12 cellular contexts compared by ENCODE assay signal in genomic region chr17:55727275-55727674, GRCh38. TPM values are rescaled to one million over a fixed set of nuclear protein-coding genes. Genes with fewer than 3 reads are reported as not detected.
"Had no signal": no experiment of that assay in that cellular context is flagged by ENCODE, and none has a peak within 500 bp of the region (broad histone marks: within the 10 kb centered on the region; RNA-seq: fewer than 3 reads in every experiment).

No MANE protein-coding gene starts in this region.

- H3K36me3 Mint-ChIP-seq: mesothelial cell of epicardium, type B pancreatic cell had no signal

- H3K36me3 ChIP-seq: ascending aorta, cardiac muscle cell, esophagus muscularis mucosa had no signal

- H3K27ac ChIP-seq: cardiac muscle cell had no signal

- H3K9me3 ChIP-seq: ascending aorta, esophagus muscularis mucosa had no signal

- H3K4me3 Mint-ChIP-seq: activated naive CD8-positive, alpha-beta T cell treated with anti-CD3 and anti-CD28 coated beads, Interleukin-2, amount 50 U/mL, for 24 hours; mesothelial cell of epicardium; T-helper 1 cell treated with Interleukin-12 subunit alpha and Interleukin-12 subunit beta and Interleukin-4 antibody, amounts not matched to agents 30 μg/mL and 1 μg/mL, for 36 hours; type B pancreatic cell had no signal

- H3K27me3 ChIP-seq: ascending aorta, cardiac muscle cell, esophagus muscularis mucosa had no signal

- DNase-seq: activated CD4-positive, alpha-beta T cell treated with anti-CD3 and anti-CD28 coated beads for 48 hours; activated CD8-positive, alpha-beta memory T cell treated with anti-CD3 and anti-CD28 coated beads for 24 hours; activated naive CD4-positive, alpha-beta T cell treated with Interleukin-2 at 50 U/mL for 16 hours; activated naive CD8-positive, alpha-beta T cell treated with anti-CD3 and anti-CD28 coated beads, Interleukin-2, amount 50 U/mL, for 24 hours; small intestine had no signal

- H3K27ac Mint-ChIP-seq: activated naive CD8-positive, alpha-beta T cell treated with anti-CD3 and anti-CD28 coated beads, Interleukin-2, amount 50 U/mL, for 24 hours; T-helper 1 cell treated with Interleukin-12 subunit alpha and Interleukin-12 subunit beta and Interleukin-4 antibody, amounts not matched to agents 30 μg/mL and 1 μg/mL, for 36 hours; type B pancreatic cell had no signal

- ATAC-seq: activated naive CD8-positive, alpha-beta T cell treated with anti-CD3 and anti-CD28 coated beads, Interleukin-2, amount 50 U/mL, for 24 hours had no signal

- FAIRE-seq: endometrium, small intestine had no signal

- H3K9me3 Mint-ChIP-seq: activated naive CD8-positive, alpha-beta T cell treated with anti-CD3 and anti-CD28 coated beads, Interleukin-2, amount 50 U/mL, for 24 hours; mesothelial cell of epicardium; T-helper 1 cell treated with Interleukin-12 subunit alpha and Interleukin-12 subunit beta and Interleukin-4 antibody, amounts not matched to agents 30 μg/mL and 1 μg/mL, for 36 hours; type B pancreatic cell had no signal

- H3K4me3 ChIP-seq: ascending aorta, cardiac muscle cell, esophagus muscularis mucosa had no signal

RNA-seq across cellular contexts. Expression of gene TMEM100, which starts 4.6 kb away (rescaled TPM):
- polyA plus RNA-seq: cardiac muscle cell had no signal
